9 cellular contexts compared by ENCODE assay signal in the genomic region with DNA sequence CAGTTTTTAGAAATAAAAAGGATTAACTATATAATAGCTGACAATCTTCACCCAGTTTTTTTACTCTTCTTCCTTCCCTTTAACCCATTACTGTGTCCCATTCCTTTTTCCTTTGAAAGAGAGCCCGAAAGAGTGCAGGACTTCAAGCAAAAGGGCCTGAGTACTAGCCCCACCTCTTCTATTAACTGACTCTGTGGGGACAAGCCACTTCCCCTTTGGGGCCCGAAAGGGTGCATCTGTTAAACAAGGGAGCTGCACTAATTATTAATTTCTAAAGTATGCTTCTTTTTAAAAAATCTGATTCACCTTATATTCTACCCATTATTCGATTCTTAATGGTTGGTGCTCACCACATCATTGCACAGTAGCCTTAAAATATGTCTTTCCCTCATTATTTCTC. TPM values are rescaled to one million over a fixed set of nuclear protein-coding genes. Genes with fewer than 3 reads are reported as not detected.
DNase-seq lines count a peak whose midpoint lies in the region; ATAC-seq and TF ChIP-seq lines count a peak whose summit lies in the region.
"Had no signal": no experiment of that assay in that cellular context is flagged by ENCODE, and none has a peak within 500 bp of the region (broad histone marks: within the 10 kb centered on the region; RNA-seq: fewer than 3 reads in every experiment).

No MANE protein-coding gene starts in this region.

- no peak for TF ChIP-seq CTCF in DND-41 (IDR thresholded peaks at IDR 0.05; ENCODE audit: borderline replicate concordance, extremely low read depth, low read length, poor library complexity, severe bottlenecking)
- no peak for TF ChIP-seq CTCF in lower lobe of right lung (IDR thresholded peaks at IDR 0.05)

- peak overlapping the region; percentile 65 for H3K4me2 ChIP-seq in DND-41 (ENCODE audit: insufficient read depth, low read length)

- peaks cover 45% of the 10 kb centered on the region for H3K4me1 ChIP-seq in DND-41 (ENCODE audit: insufficient read depth, low read length)
- H3K4me1 ChIP-seq in lower lobe of right lung = peaks cover 64% of the 10 kb centered on the region

- H3K27me3 ChIP-seq in DND-41 (ENCODE audit: insufficient read depth, low read length, poor library complexity) = no peaks in the 10 kb centered on the region
- no peaks in the 10 kb centered on the region for H3K27me3 ChIP-seq in lower lobe of right lung (ENCODE audit: low read depth)

- DNase-seq in DND-41 (no peak), SKM-1 (lab: John Stamatoyannopoulos, UW; ENCODE audit: unreplicated experiment) (peak; percentile 36), lower lobe of right lung (no peak), nucleus accumbens (lab: John Stamatoyannopoulos, UW) (no peak), amniotic stem cell (lab: John Stamatoyannopoulos, UW) (no peak), GDM1 (lab: John Stamatoyannopoulos, UW) (no peak)

- H3K36me3 ChIP-seq in DND-41 (ENCODE audit: insufficient read depth, low read length) = peaks cover 13% of the 10 kb centered on the region
- H3K36me3 ChIP-seq in lower lobe of right lung = no peaks in the 10 kb centered on the region

- peak overlapping the region in 1 of 2 experiments; percentile 35; a peak in 1 of 4 replicates for H3K4me3 ChIP-seq in DND-41 (ENCODE audit: low read depth in 1 of 2, low read length in 2 of 2)
- peak overlapping the region; percentile 82 for H3K4me3 ChIP-seq in lower lobe of right lung

- H3K79me2 ChIP-seq in DND-41 (ENCODE audit: insufficient read depth, low read length) = peaks cover 94% of the 10 kb centered on the region

- H4K20me1 ChIP-seq in DND-41 (ENCODE audit: insufficient read depth, low read length) = peaks cover 34% of the 10 kb centered on the region; the same call in 1 of the 2 replicates

- H3K9ac ChIP-seq in DND-41 (ENCODE audit: low read depth, low read length) = no peak overlapping the region

- H2AFZ ChIP-seq in DND-41 (ENCODE audit: low read depth, low read length) = no peak overlapping the region

- H3K9me3 ChIP-seq in DND-41 (ENCODE audit: insufficient read depth, low read length, severe bottlenecking) (no peaks in the 10 kb centered on the region), lower lobe of right lung (no peaks in the 10 kb centered on the region)

- no peak overlapping the region for H3K27ac ChIP-seq in DND-41 (ENCODE audit: low read length)
- no peak overlapping the region for H3K27ac ChIP-seq in lower lobe of right lung
- H3K27ac ChIP-seq: SK-N-MC had no signal

- no peak for ATAC-seq in DND-41 (ENCODE audit: insufficient read depth, low read depth)
- ATAC-seq in GM21529 (IDR thresholded peaks at IDR 0.05; ENCODE audit: unreplicated experiment) = peak; percentile 37
- no peak for ATAC-seq in lower lobe of right lung
- ATAC-seq in HG02642 (IDR thresholded peaks at IDR 0.05; ENCODE audit: poor library complexity, unreplicated experiment) = no peak

- intact Hi-C loops in lower lobe of right lung (cut with DNase I) = no loop called here

RNA-seq across cellular contexts. Expression of gene USP24, which starts 3.3 kb away (rescaled TPM):
- total RNA-seq in lower lobe of right lung = 37.6 TPM
